ENCODE assay signal across 11 cellular contexts in the genomic region with DNA sequence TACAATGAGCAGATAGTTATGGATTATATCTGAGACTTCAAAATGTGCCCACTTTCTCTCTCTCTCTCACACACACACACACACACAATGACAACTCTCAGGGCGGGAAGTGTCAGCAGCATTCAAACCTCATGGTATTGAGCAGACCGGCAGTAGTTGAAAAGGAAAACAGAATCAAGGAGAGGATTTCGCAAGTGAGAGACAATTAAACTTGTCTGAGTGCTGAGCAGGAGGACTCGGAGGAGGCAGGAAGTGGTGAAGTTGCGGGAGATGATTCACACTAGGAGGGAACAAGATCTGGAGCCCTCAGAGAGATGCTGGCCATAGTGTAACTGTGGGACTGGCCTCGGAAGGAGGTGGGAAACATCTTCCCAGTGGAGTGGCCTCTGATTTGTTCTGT.
A peak's percentile ranks its signal among the peaks of the same experiment; 100 is the strongest.
DNase-seq lines count a peak whose midpoint lies in the region; ATAC-seq, FAIRE-seq and TF ChIP-seq lines count a peak whose summit lies in the region.
"Had no signal": no experiment of that assay in that cellular context is flagged by ENCODE, and none has a peak within 500 bp of the region (broad histone marks: within the 10 kb centered on the region; RNA-seq: fewer than 3 reads in every experiment).

No MANE protein-coding gene starts in this region.

- H3K4me2 ChIP-seq in skeletal muscle satellite cell (ENCODE audit: low read length) = peak overlapping the region; percentile 46

- H3K27ac ChIP-seq in epithelial cell of prostate = peak overlapping the region; percentile 24

- H3K4me3 ChIP-seq in skeletal muscle satellite cell (ENCODE audit: low read length) = no peak overlapping the region

- no peak for TF ChIP-seq POLR2A in H54 (IDR thresholded peaks at IDR 0.05; ENCODE audit: low read depth, low read length)

- FAIRE-seq in H54 (lab: Jason Lieb, UNC) (peak; percentile 100), GM19239 (lab: Jason Lieb, UNC) (no peak)

- H3K4me1 ChIP-seq in skeletal muscle satellite cell (ENCODE audit: control insufficient read depth, insufficient read depth, low read length) = peaks cover 16% of the 10 kb centered on the region

- no peak for ATAC-seq in GM21723 (IDR thresholded peaks at IDR 0.05; ENCODE audit: unreplicated experiment)

- no peaks in the 10 kb centered on the region for H3K27me3 ChIP-seq in skeletal muscle satellite cell (ENCODE audit: control insufficient read depth, insufficient read depth, low read length)

- no peaks in the 10 kb centered on the region for H3K36me3 ChIP-seq in skeletal muscle satellite cell (ENCODE audit: insufficient read depth, low read length)

- no peak overlapping the region for H3K9ac ChIP-seq in skeletal muscle satellite cell (ENCODE audit: low read depth, low read length)

- no peaks in the 10 kb centered on the region for H3K9me3 ChIP-seq in skeletal muscle satellite cell (replicated peaks; ENCODE audit: low read length)

- DNase-seq in H54 (ENCODE audit: insufficient read length, low spot score) (peak; percentile 81), epithelial cell of prostate (ENCODE audit: low read depth, low spot score) (peak; percentile 69), UCSD-AML1 (lab: John Stamatoyannopoulos, UW; ENCODE audit: unreplicated experiment) (no peak), GM19239 (ENCODE audit: insufficient read length, low spot score) (no peak), NCI-H128 (lab: John Stamatoyannopoulos, UW; ENCODE audit: unreplicated experiment) (no peak)
- DNase-seq: naive B cell; NCI-H2081 treated with DMSO at 0.1 percent for 48 hours; stimulated activated CD4-positive, alpha-beta T cell treated with anti-CD3 and anti-CD28 coated beads, Interleukin-2, amount 100 ng/mL, for 24 hours had no signal

TF ChIP-seq in PFSK-1, 5 proteins besides CTCF, POLR2A, EP300 and RAD21:
- TF ChIP-seq TAF1 (IDR thresholded peaks at IDR 0.05; ENCODE audit: borderline replicate concordance, insufficient read depth, low read length) (peak; percentile 51; the same call in 1 of the 2 replicates), FOXP2 (optimal IDR thresholded peaks at IDR 0.05; ENCODE audit: borderline replicate concordance, extremely low read depth, extremely low read length, insufficient read depth) (no peak), POLR2AphosphoS5 (IDR thresholded peaks at IDR 0.05; ENCODE audit: low read depth, low read length) (no peak), SIN3A (IDR thresholded peaks at IDR 0.05; ENCODE audit: borderline replicate concordance, insufficient read depth, low read length) (peak; percentile 72; the same call in 1 of the 2 replicates)
- TF ChIP-seq, protein P1, sequence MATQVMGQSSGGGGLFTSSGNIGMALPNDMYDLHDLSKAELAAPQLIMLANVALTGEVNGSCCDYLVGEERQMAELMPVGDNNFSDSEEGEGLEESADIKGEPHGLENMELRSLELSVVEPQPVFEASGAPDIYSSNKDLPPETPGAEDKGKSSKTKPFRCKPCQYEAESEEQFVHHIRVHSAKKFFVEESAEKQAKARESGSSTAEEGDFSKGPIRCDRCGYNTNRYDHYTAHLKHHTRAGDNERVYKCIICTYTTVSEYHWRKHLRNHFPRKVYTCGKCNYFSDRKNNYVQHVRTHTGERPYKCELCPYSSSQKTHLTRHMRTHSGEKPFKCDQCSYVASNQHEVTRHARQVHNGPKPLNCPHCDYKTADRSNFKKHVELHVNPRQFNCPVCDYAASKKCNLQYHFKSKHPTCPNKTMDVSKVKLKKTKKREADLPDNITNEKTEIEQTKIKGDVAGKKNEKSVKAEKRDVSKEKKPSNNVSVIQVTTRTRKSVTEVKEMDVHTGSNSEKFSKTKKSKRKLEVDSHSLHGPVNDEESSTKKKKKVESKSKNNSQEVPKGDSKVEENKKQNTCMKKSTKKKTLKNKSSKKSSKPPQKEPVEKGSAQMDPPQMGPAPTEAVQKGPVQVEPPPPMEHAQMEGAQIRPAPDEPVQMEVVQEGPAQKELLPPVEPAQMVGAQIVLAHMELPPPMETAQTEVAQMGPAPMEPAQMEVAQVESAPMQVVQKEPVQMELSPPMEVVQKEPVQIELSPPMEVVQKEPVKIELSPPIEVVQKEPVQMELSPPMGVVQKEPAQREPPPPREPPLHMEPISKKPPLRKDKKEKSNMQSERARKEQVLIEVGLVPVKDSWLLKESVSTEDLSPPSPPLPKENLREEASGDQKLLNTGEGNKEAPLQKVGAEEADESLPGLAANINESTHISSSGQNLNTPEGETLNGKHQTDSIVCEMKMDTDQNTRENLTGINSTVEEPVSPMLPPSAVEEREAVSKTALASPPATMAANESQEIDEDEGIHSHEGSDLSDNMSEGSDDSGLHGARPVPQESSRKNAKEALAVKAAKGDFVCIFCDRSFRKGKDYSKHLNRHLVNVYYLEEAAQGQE (IDR thresholded peaks at IDR 0.05; ENCODE audit: insufficient read depth in 1 of 2, low read depth in 2 of 2, low read length in 2 of 2) = no peak; a peak in 1 of 4 replicates

Comparison
In these comparisons a context has a peak if more than half of its experiments do, and no peak if none do; other contexts are left out.
1. DNase-seq: peak in H54 (single experiment) and epithelial cell of prostate (single experiment); none in UCSD-AML1 (single experiment), GM19239 (single experiment) and NCI-H128 (single experiment).